Comparison of ENCODE assay signal across 8 cellular contexts in genomic region chr6:69732640-69733039, GRCh38.
DNase-seq lines count a peak whose midpoint lies in the region; ATAC-seq and TF ChIP-seq lines count a peak whose summit lies in the region.

No MANE protein-coding gene starts in this region.

- H3K27me3 ChIP-seq in breast epithelium: no peaks in the 10 kb centered on the region
- no peaks in the 10 kb centered on the region for H3K27me3 ChIP-seq in smooth muscle cell (ENCODE audit: low read depth)
- no peaks in the 10 kb centered on the region for H3K27me3 ChIP-seq in upper lobe of left lung

- no peak for TF ChIP-seq EP300 in upper lobe of left lung (IDR thresholded peaks at IDR 0.05)

- no peaks in the 10 kb centered on the region for H3K9me3 Mint-ChIP-seq in MCF 10A (ENCODE audit: unreplicated experiment)

- H2AFZ ChIP-seq in smooth muscle cell (ENCODE audit: low read depth): no peak overlapping the region

- H3K9me3 ChIP-seq in breast epithelium (no peaks in the 10 kb centered on the region), smooth muscle cell (replicated peaks; ENCODE audit: low read depth) (no peaks in the 10 kb centered on the region), upper lobe of left lung (no peaks in the 10 kb centered on the region)

- TF ChIP-seq CTCF in MCF 10A (IDR thresholded peaks at IDR 0.05; ENCODE audit: unreplicated experiment) (peak; percentile 14), breast epithelium (IDR thresholded peaks at IDR 0.05) (no peak), smooth muscle cell (IDR thresholded peaks at IDR 0.05; ENCODE audit: borderline replicate concordance, insufficient read depth, poor library complexity, severe bottlenecking) (peak; percentile 40), upper lobe of left lung (IDR thresholded peaks at IDR 0.05) (no peak)

- H3K4me1 Mint-ChIP-seq in MCF 10A (ENCODE audit: insufficient read depth, unreplicated experiment): no peaks in the 10 kb centered on the region

- no peaks in the 10 kb centered on the region for H3K27me3 Mint-ChIP-seq in MCF 10A (ENCODE audit: insufficient read depth, unreplicated experiment)

- no peaks in the 10 kb centered on the region for H3F3A ChIP-seq in smooth muscle cell (ENCODE audit: low read depth)

- CTCF ChIA-PET in MCF 10A (lab: Yijun Ruan, JAX): interaction anchor here (0.6 to 1.7 kb wide), 6 partner anchors 14 to 376 kb away, joined by 3 to 5 read pairs (median 3); no protein-coding TSS in a partner anchor

- H3K27ac ChIP-seq in breast epithelium (no peak overlapping the region), smooth muscle cell (ENCODE audit: low read depth) (no peak overlapping the region), upper lobe of left lung (no peak overlapping the region)

- H4K20me1 ChIP-seq in smooth muscle cell (ENCODE audit: low read depth): no peaks in the 10 kb centered on the region

- no TSS peak for BruUV-seq in MCF 10A (replicated peaks; lab: Mats Ljungman, UMichigan)

- TF ChIP-seq POLR2A in breast epithelium (IDR thresholded peaks at IDR 0.05) (no peak), upper lobe of left lung (IDR thresholded peaks at IDR 0.05) (no peak)

- WGBS in smooth muscle cell (ENCODE audit: low lambda C conversion rate): 72% methylated on average over 2 of the region's 2 CpGs
- WGBS in upper lobe of left lung, 2 donors: 50 to 51% methylated on average over 2 of the region's 2 CpGs

- no peak overlapping the region for H3K4me3 Mint-ChIP-seq in MCF 10A (ENCODE audit: unreplicated experiment)

- intact Hi-C loops in MCF 10A (cut with micrococcal nuclease) (loop anchor here (5.0 to 10.0 kb wide), 2 partner anchors 375 to 432 kb away; no protein-coding TSS in a partner anchor), breast epithelium (cut with DNase I; ENCODE audit: low total_unique reads) (no loop called here)

- H3K4me1 ChIP-seq in breast epithelium (no peaks in the 10 kb centered on the region), smooth muscle cell (ENCODE audit: low read depth) (no peaks in the 10 kb centered on the region), upper lobe of left lung (no peaks in the 10 kb centered on the region)

- no peaks in the 10 kb centered on the region for H3K79me2 ChIP-seq in smooth muscle cell (ENCODE audit: low read depth)

- POLR2A ChIA-PET in MCF 10A (lab: Yijun Ruan, JAX): no interaction called here

- peak; percentile 52 for ATAC-seq in HG03196 (IDR thresholded peaks at IDR 0.05; ENCODE audit: unreplicated experiment)
- no peak for ATAC-seq in upper lobe of left lung (ENCODE audit: low FRiP score in 2 of 2)

- H3K4me2 ChIP-seq in smooth muscle cell: no peak overlapping the region

- no peaks in the 10 kb centered on the region for H3K36me3 Mint-ChIP-seq in MCF 10A (ENCODE audit: insufficient read depth, unreplicated experiment)

- DNase-seq in MCF 10A (ENCODE audit: unreplicated experiment): peak; percentile 4
- no peak for DNase-seq in breast epithelium (ENCODE audit: low spot score in 2 of 2)
- peak; percentile 1 for DNase-seq in amniotic epithelial cell (ENCODE audit: low read depth)
- no peak for DNase-seq in smooth muscle cell (lab: John Stamatoyannopoulos, UW; ENCODE audit: unreplicated experiment)
- no peak for DNase-seq in NCI-H2107 (lab: John Stamatoyannopoulos, UW)
- no peak for DNase-seq in AG08396 (ENCODE audit: low spot score)
- DNase-seq in upper lobe of left lung: no peak

- no peak overlapping the region for H3K27ac Mint-ChIP-seq in MCF 10A (ENCODE audit: low read depth, unreplicated experiment)

- H3K9ac ChIP-seq in smooth muscle cell (ENCODE audit: low read depth): no peak overlapping the region

- H3K4me3 ChIP-seq in breast epithelium: no peak overlapping the region
- no peak overlapping the region for H3K4me3 ChIP-seq in smooth muscle cell
- no peak overlapping the region for H3K4me3 ChIP-seq in upper lobe of left lung

- H3K36me3 ChIP-seq in breast epithelium (no peaks in the 10 kb centered on the region), smooth muscle cell (ENCODE audit: low read depth) (no peaks in the 10 kb centered on the region), upper lobe of left lung (peaks cover 0 to 9% (median 2%) of the 10 kb centered on the region in 4 donors)

Comparison
In these comparisons a context has a peak if more than half of its experiments do, and no peak if none do; other contexts are left out.
1. DNase-seq: peak in MCF 10A (single experiment) and amniotic epithelial cell (single experiment); none in breast epithelium (0 of 2), smooth muscle cell (single experiment), NCI-H2107 (single experiment), AG08396 (single experiment) and upper lobe of left lung (0 of 2).
2. CTCF ChIP-seq: peak in MCF 10A (single experiment) and smooth muscle cell (single experiment); none in breast epithelium (0 of 3) and upper lobe of left lung (0 of 6).